Comparison of ENCODE assay signal across 11 cellular contexts in genomic region chr22:50114221-50114981, GRCh38. TPM values are rescaled to one million over a fixed set of nuclear protein-coding genes. Genes with fewer than 3 reads are reported as not detected.
DNase-seq lines count a peak whose midpoint lies in the region; ATAC-seq and TF ChIP-seq lines count a peak whose summit lies in the region.
"Had no signal": no experiment of that assay in that cellular context is flagged by ENCODE, and none has a peak within 500 bp of the region (broad histone marks: within the 10 kb centered on the region; RNA-seq: fewer than 3 reads in every experiment).

No MANE protein-coding gene starts in this region.

- H3K27ac ChIP-seq in SJSA1 (peak overlapping the region; percentile 83), skin epidermis (peak overlapping the region in 11 of 21 experiments; percentile 13 to 71 (median 61))
- H3K27ac ChIP-seq in CD8-positive, alpha-beta memory T cell (ENCODE audit: low read depth, low read length), result no peak overlapping the region

- POLR2A ChIA-PET in GM10248 (lab: Yijun Ruan, JAX), result no interaction called here
- POLR2A ChIA-PET in CD8-positive, alpha-beta memory T cell (lab: Charles Lee), result no interaction called here

- H3K27ac Mint-ChIP-seq in CD8-positive, alpha-beta memory T cell, result no peak overlapping the region

- H3K36me3 Mint-ChIP-seq in CD8-positive, alpha-beta memory T cell, result no peaks in the 10 kb centered on the region

- peak overlapping the region; percentile 31 for H3K4me3 ChIP-seq in SJSA1
- H3K4me3 ChIP-seq in foreskin fibroblast (ENCODE audit: low read depth in 1 of 2, low read length in 2 of 2), result peak overlapping the region; percentile 52 to 53
- H3K4me3 ChIP-seq in skin epidermis, result peak overlapping the region in 1 of 7 experiments; percentile 5
- no peak overlapping the region for H3K4me3 ChIP-seq in CD8-positive, alpha-beta memory T cell (ENCODE audit: low read length)

- H3K4me3 Mint-ChIP-seq in CD8-positive, alpha-beta memory T cell, result no peak overlapping the region
- H3K4me3 Mint-ChIP-seq: central memory CD8-positive, alpha-beta T cell had no signal

- no peaks in the 10 kb centered on the region for H3K27me3 ChIP-seq in SJSA1 (replicated peaks)
- no peaks in the 10 kb centered on the region for H3K27me3 ChIP-seq in CD8-positive, alpha-beta memory T cell (ENCODE audit: insufficient read depth, low read length, poor library complexity, severe bottlenecking)

- H3K4me1 Mint-ChIP-seq in CD8-positive, alpha-beta memory T cell, result peaks cover 0 to 20% (median 10%) of the 10 kb centered on the region in 3 donors
- H3K4me1 Mint-ChIP-seq: central memory CD8-positive, alpha-beta T cell had no signal

- peak; percentile 7 for DNase-seq in GM10248 (ENCODE audit: extremely low spot score)
- peak; percentile 58 to 88 for DNase-seq in SJSA1 (ENCODE audit: low read depth in 1 of 2, low spot score in 2 of 2)
- DNase-seq in foreskin fibroblast, result peak; percentile 51 to 85
- no peak for DNase-seq in OCI-M2 (lab: John Stamatoyannopoulos, UW; ENCODE audit: unreplicated experiment)
- DNase-seq in CD8-positive, alpha-beta memory T cell, result no peak
- DNase-seq in T1000 (lab: John Stamatoyannopoulos, UW), result no peak

- no peaks in the 10 kb centered on the region for H3K9me3 Mint-ChIP-seq in CD8-positive, alpha-beta memory T cell
- H3K9me3 Mint-ChIP-seq: central memory CD8-positive, alpha-beta T cell had no signal

- H3K4me1 ChIP-seq in SJSA1 (replicated peaks), result peaks cover 58% of the 10 kb centered on the region
- H3K4me1 ChIP-seq in CD8-positive, alpha-beta memory T cell (ENCODE audit: insufficient read depth, low read length), result no peaks in the 10 kb centered on the region

- no peaks in the 10 kb centered on the region for H3K36me3 ChIP-seq in SJSA1
- H3K36me3 ChIP-seq in CD8-positive, alpha-beta memory T cell (ENCODE audit: insufficient read depth, low read length), result no peaks in the 10 kb centered on the region

- ATAC-seq in HG02763 (IDR thresholded peaks at IDR 0.05; ENCODE audit: unreplicated experiment), result no peak

- no peaks in the 10 kb centered on the region for H3K9me3 ChIP-seq in SJSA1 (replicated peaks)
- H3K9me3 ChIP-seq in CD8-positive, alpha-beta memory T cell (ENCODE audit: low read length), result no peaks in the 10 kb centered on the region

- H3K27me3 Mint-ChIP-seq in CD8-positive, alpha-beta memory T cell, result peaks cover 14 to 18% of the 10 kb centered on the region in 2 donors

- TF ChIP-seq CTCF in GM10248 (IDR thresholded peaks at IDR 0.05; ENCODE audit: control extremely low read depth, extremely low read depth, low read depth, missing control alignments), result no peak
- TF ChIP-seq CTCF in foreskin fibroblast (IDR thresholded peaks at IDR 0.05; ENCODE audit: low read depth, low read length), result no peak

- CTCF ChIA-PET in GM10248 (lab: Yijun Ruan, JAX), result no interaction called here
- CTCF ChIA-PET in CD8-positive, alpha-beta memory T cell (lab: Charles Lee), result no interaction called here

RNA-seq across cellular contexts. Expression of gene MOV10L1, which starts 24.6 kb away (rescaled TPM):
- 0.97 and 1.7 TPM in 2 replicates for total RNA-seq in SJSA1 (2014; rRNA removed; shearing (Covaris generic))
- total RNA-seq in CD8-positive, alpha-beta memory T cell, result not detected
- polyA plus RNA-seq in CD8-positive, alpha-beta memory T cell, result not detected
- total RNA-seq: renal cortical epithelial cell had no signal

RNA-seq across cellular contexts. Expression of gene MLC1, which starts 29.2 kb away (rescaled TPM):
- 0.03 and 0.38 TPM in 2 replicates for total RNA-seq in SJSA1 (2014; rRNA removed; shearing (Covaris generic))
- under 1 TPM; 0.35 to 0.47 TPM for total RNA-seq in CD8-positive, alpha-beta memory T cell
- polyA plus RNA-seq in CD8-positive, alpha-beta memory T cell, result 1.7 TPM
- total RNA-seq: renal cortical epithelial cell, SK-MEL-5 had no signal

RNA-seq across cellular contexts. Expression of gene PANX2, which starts 56.1 kb away (rescaled TPM):
- 0.13 and 0.58 TPM in 2 replicates for total RNA-seq in SJSA1 (2014; rRNA removed; shearing (Covaris generic))
- 1 to 10 TPM; 1.7 to 1.8 TPM for total RNA-seq in CD8-positive, alpha-beta memory T cell
- not detected for polyA plus RNA-seq in CD8-positive, alpha-beta memory T cell
- total RNA-seq: renal cortical epithelial cell had no signal

RNA-seq across cellular contexts. Expression of gene TTLL8, which starts 56.3 kb away (rescaled TPM):
- not detected in 2 replicates for total RNA-seq in SJSA1 (2014; rRNA removed; shearing (Covaris generic))
- not detected for total RNA-seq in CD8-positive, alpha-beta memory T cell
- not detected for polyA plus RNA-seq in CD8-positive, alpha-beta memory T cell
- total RNA-seq: renal cortical epithelial cell, SK-MEL-5 had no signal

Comparison
In these comparisons a context has a peak if more than half of its experiments do, and no peak if none do; other contexts are left out.
1. DNase-seq: peak in GM10248 (single experiment), SJSA1 (2 of 2) and foreskin fibroblast (2 of 2); none in OCI-M2 (single experiment), CD8-positive, alpha-beta memory T cell (0 of 5) and T1000 (single experiment).